In genomic region chr13:26324294-26324693, GRCh38 we compare ENCODE assay signal across 20 cellular contexts.
"Had no signal": no experiment of that assay in that cellular context is flagged by ENCODE, and none has a peak within 500 bp of the region (broad histone marks: within the 10 kb centered on the region; RNA-seq: fewer than 3 reads in every experiment).

No MANE protein-coding gene starts in this region.

- H3K27ac Mint-ChIP-seq: dendritic cell treated with granulocyte-macrophage colony-stimulating factor and Interleukin-4, amounts not matched to agents 40 ng/mL and 50 ng/mL, for 4 days; type B pancreatic cell had no signal

- H3K27me3 ChIP-seq: esophagus squamous epithelium, hepatocyte, neutrophil, right atrium auricular region, suprapubic skin, thyroid gland had no signal

- H3K36me3 ChIP-seq: esophagus squamous epithelium, neutrophil, right atrium auricular region, suprapubic skin, thyroid gland had no signal

- FAIRE-seq: kidney, urothelium cell line had no signal

- H3K9me3 ChIP-seq: esophagus squamous epithelium, mucosa of descending colon, neutrophil, right atrium auricular region, suprapubic skin, thyroid gland had no signal

- H3K9me3 Mint-ChIP-seq: dendritic cell treated with granulocyte-macrophage colony-stimulating factor and Interleukin-4, amounts not matched to agents 40 ng/mL and 50 ng/mL, for 4 days; effector memory CD8-positive, alpha-beta T cell had no signal

- ATAC-seq: effector memory CD8-positive, alpha-beta T cell; mucosa of descending colon; naive thymus-derived CD8-positive, alpha-beta T cell; stimulated activated naive CD8-positive, alpha-beta T cell treated with anti-CD3 and anti-CD28 coated beads, Interleukin-15, Interleukin-2, amounts not matched to agents 100 U/mL and 50 U/mL, for 24 hours had no signal

- H3K4me3 ChIP-seq: esophagus squamous epithelium, hepatocyte, mucosa of descending colon, right atrium auricular region, smooth muscle cell, suprapubic skin, thyroid gland had no signal

- H3K4me3 Mint-ChIP-seq: dendritic cell treated with granulocyte-macrophage colony-stimulating factor and Interleukin-4, amounts not matched to agents 40 ng/mL and 50 ng/mL, for 4 days; effector memory CD8-positive, alpha-beta T cell; naive thymus-derived CD8-positive, alpha-beta T cell; type B pancreatic cell had no signal

- H3K27ac ChIP-seq: esophagus squamous epithelium, hepatocyte, neutrophil, right atrium auricular region, suprapubic skin, thyroid gland had no signal

- H2AFZ ChIP-seq: hepatocyte had no signal

- H3K4me2 ChIP-seq: hepatocyte, smooth muscle cell had no signal

- H3K27me3 Mint-ChIP-seq: dendritic cell treated with granulocyte-macrophage colony-stimulating factor and Interleukin-4, amounts not matched to agents 40 ng/mL and 50 ng/mL, for 4 days; effector memory CD8-positive, alpha-beta T cell; naive thymus-derived CD8-positive, alpha-beta T cell; type B pancreatic cell had no signal

- DNase-seq: effector memory CD8-positive, alpha-beta T cell; esophagus squamous epithelium; foreskin fibroblast; head of caudate nucleus; kidney; left cardiac atrium; mucosa of descending colon; naive thymus-derived CD8-positive, alpha-beta T cell; posterior cingulate gyrus; stimulated activated CD4-positive, alpha-beta T cell treated with anti-CD3 and anti-CD28 coated beads, Interleukin-2, amount 100 ng/mL, for 48 hours; stimulated activated naive CD8-positive, alpha-beta T cell treated with anti-CD3 and anti-CD28 coated beads, Interleukin-15, Interleukin-2, amounts not matched to agents 100 U/mL and 50 U/mL, for 24 hours; thyroid gland had no signal
